8 cellular contexts compared by ENCODE assay signal in genomic region chr12:32895688-32896437, GRCh38. TPM values are rescaled to one million over a fixed set of nuclear protein-coding genes. Genes with fewer than 3 reads are reported as not detected.
DNase-seq lines count a peak whose midpoint lies in the region; ATAC-seq and TF ChIP-seq lines count a peak whose summit lies in the region.

No MANE protein-coding gene starts in this region.

- H3K9me3 Mint-ChIP-seq in endodermal cell = no peaks in the 10 kb centered on the region
- H3K9me3 Mint-ChIP-seq in naive thymus-derived CD8-positive, alpha-beta T cell = peaks cover 0 to 4% (median 0%) of the 10 kb centered on the region in 9 donors

- H3K4me3 ChIP-seq in endodermal cell (ENCODE audit: low read length) = peak overlapping the region; percentile 92

- H3K9ac ChIP-seq in endodermal cell (ENCODE audit: extremely low read depth, low read length, poor library complexity, severe bottlenecking) = peak overlapping the region; percentile 54

- ATAC-seq in GM19023 (IDR thresholded peaks at IDR 0.05; ENCODE audit: unreplicated experiment) (peak; percentile 2), GM21619 (IDR thresholded peaks at IDR 0.05; ENCODE audit: unreplicated experiment) (no peak)
- ATAC-seq in naive thymus-derived CD8-positive, alpha-beta T cell = peak; percentile 33 to 48

- peaks cover 56% of the 10 kb centered on the region for H3K4me1 Mint-ChIP-seq in endodermal cell
- H3K4me1 Mint-ChIP-seq in naive thymus-derived CD8-positive, alpha-beta T cell = peaks cover 14 to 27% (median 20%) of the 10 kb centered on the region in 4 donors

- 6 to 17% methylated on average over 6 to 29 of the region's 29 CpGs for WGBS in endodermal cell (ENCODE audit: insufficient coverage in 1 of 2, insufficient read length in 1 of 2), 2 experiments

- no peak overlapping the region for H3K27ac ChIP-seq in endodermal cell (ENCODE audit: low read depth, low read length)

- no peaks in the 10 kb centered on the region for H3K36me3 ChIP-seq in endodermal cell (ENCODE audit: control insufficient read depth, insufficient read depth, low read length)

- H3K4me1 ChIP-seq in endodermal cell (ENCODE audit: control insufficient read depth, insufficient read depth, low read length) = peaks cover 4% of the 10 kb centered on the region

- POLR2A ChIA-PET in naive thymus-derived CD8-positive, alpha-beta T cell (lab: Charles Lee) = no interaction called here

- peak; percentile 76 for DNase-seq in NCI-H748 (lab: John Stamatoyannopoulos, UW; ENCODE audit: unreplicated experiment)
- DNase-seq in endodermal cell = peak; percentile 79
- DNase-seq in naive thymus-derived CD8-positive, alpha-beta T cell = peak in 2 of 10 donors; percentile 0 to 10
- DNase-seq in GM20000 (ENCODE audit: low spot score) = no peak
- no peak for DNase-seq in stimulated activated CD4-positive, alpha-beta T cell treated with anti-CD3 and anti-CD28 coated beads, Interleukin-12 subunit alpha, Interleukin-12 subunit beta, amount 100 ng/mL, for 4 hours
- no peak for DNase-seq in NCI-H2196 treated with DMSO at 0.1 percent for 48 hours (lab: John Stamatoyannopoulos, UW; ENCODE audit: unreplicated experiment)

- H3K4me3 Mint-ChIP-seq in endodermal cell = peak overlapping the region; percentile 71
- peak overlapping the region; percentile 75 to 90 (median 85) for H3K4me3 Mint-ChIP-seq in naive thymus-derived CD8-positive, alpha-beta T cell

- H3K27me3 Mint-ChIP-seq in endodermal cell (ENCODE audit: insufficient read depth) = peaks cover 2% of the 10 kb centered on the region
- peaks cover 45 to 80% (median 54%) of the 10 kb centered on the region in 5 donors for H3K27me3 Mint-ChIP-seq in naive thymus-derived CD8-positive, alpha-beta T cell

- H3K9me3 ChIP-seq in endodermal cell (ENCODE audit: control insufficient read depth, low read length) = no peaks in the 10 kb centered on the region

- no peaks in the 10 kb centered on the region for H3K27me3 ChIP-seq in endodermal cell (ENCODE audit: control insufficient read depth, insufficient read depth, low read length, poor library complexity, severe bottlenecking)

- H3K36me3 Mint-ChIP-seq in endodermal cell (ENCODE audit: low read depth) = peaks cover 4% of the 10 kb centered on the region
- H3K36me3 Mint-ChIP-seq in naive thymus-derived CD8-positive, alpha-beta T cell = no peaks in the 10 kb centered on the region

- peak overlapping the region; percentile 48 for H3K27ac Mint-ChIP-seq in endodermal cell
- peak overlapping the region in 5 of 10 donors; percentile 3 to 69 (median 48) for H3K27ac Mint-ChIP-seq in naive thymus-derived CD8-positive, alpha-beta T cell

- TF ChIP-seq CTCF in endodermal cell (conservative IDR thresholded peaks at IDR 0.05) = peak; percentile 80
- no peak for TF ChIP-seq CTCF in GM20000 (IDR thresholded peaks at IDR 0.05; ENCODE audit: extremely low read depth, missing control alignments)

RNA-seq across cellular contexts. Expression of gene PKP2, which starts 0.7 kb away (rescaled TPM):
- total RNA-seq in endodermal cell = 100 to 1,000 TPM in 1 of 2 donors, 10 to 100 TPM in 1; 62.5 to 124 TPM
- polyA plus RNA-seq in endodermal cell (2013, experiment 1 of 2) = 18.1 TPM
- polyA plus RNA-seq in endodermal cell (2013, experiment 2 of 2) = 20.5 TPM
- not detected for total RNA-seq in naive thymus-derived CD8-positive, alpha-beta T cell
- not detected for polyA plus RNA-seq in naive thymus-derived CD8-positive, alpha-beta T cell

Comparison
In these comparisons a context has a peak if more than half of its experiments do, and no peak if none do; other contexts are left out.
1. DNase-seq: peak in NCI-H748 (single experiment) and endodermal cell (single experiment); none in GM20000 (single experiment), stimulated activated CD4-positive, alpha-beta T cell treated with anti-CD3 and anti-CD28 coated beads, Interleukin-12 subunit alpha, Interleukin-12 subunit beta, amount 100 ng/mL, for 4 hours (single experiment) and NCI-H2196 treated with DMSO at 0.1 percent for 48 hours (single experiment).
2. RNA of gene PKP2, which starts 0.7 kb away (total RNA-seq): 62.5 to 124 TPM in endodermal cell; not detected in naive thymus-derived CD8-positive, alpha-beta T cell; every median in the first group is over 10 times any median in the second.